ENCODE assay signal across 12 cellular contexts in genomic region chr6:164693934-164694333, GRCh38.
A peak's percentile ranks its signal among the peaks of the same experiment; 100 is the strongest.
DNase-seq lines count a peak whose midpoint lies in the region; ATAC-seq and TF ChIP-seq lines count a peak whose summit lies in the region.
"Had no signal": no experiment of that assay in that cellular context is flagged by ENCODE, and none has a peak within 500 bp of the region (broad histone marks: within the 10 kb centered on the region; RNA-seq: fewer than 3 reads in every experiment).

No MANE protein-coding gene starts in this region.

- peak overlapping the region; percentile 63 for H3K4me2 ChIP-seq in neural progenitor cell

- H3K27ac ChIP-seq in neural progenitor cell (peak overlapping the region; percentile 73), ovary (no peak overlapping the region)
- H3K27ac ChIP-seq: upper lobe of right lung had no signal

- H3K79me2 ChIP-seq in neural progenitor cell (ENCODE audit: low read depth), result no peaks in the 10 kb centered on the region

- intact Hi-C loops in activated naive CD4-positive, alpha-beta T cell treated with anti-CD3 and anti-CD28 coated beads for 36 hours (cut with micrococcal nuclease), result no loop called here
- intact Hi-C loops in ovary (cut with DNase I), result no loop called here

- DNase-seq in G401 (ENCODE audit: low spot score), result peak; percentile 51
- DNase-seq in NCI-H446 treated with DMSO at 0.1 percent for 48 hours (lab: John Stamatoyannopoulos, UW), result peak; percentile 14
- DNase-seq in fibroblast of the aortic adventitia (ENCODE audit: low read depth), result peak; percentile 1
- DNase-seq in neural progenitor cell (ENCODE audit: low spot score), result peak; percentile 28
- no peak for DNase-seq in activated naive CD4-positive, alpha-beta T cell treated with anti-CD3 and anti-CD28 coated beads for 36 hours
- DNase-seq in activated T-cell treated with anti-CD3 and anti-CD28 coated beads for 4 hours, result no peak
- DNase-seq in ovary, result no peak
- DNase-seq: activated CD4-positive, alpha-beta T cell treated with anti-CD3 and anti-CD28 coated beads, Interleukin-2, amount 50 U/mL, for 4 hours; mammary epithelial cell; stimulated activated naive B cell treated with anti-CD40 and anti-IgM and Interleukin-4, amounts not matched to agents 10 μg/mL and 1 μg/mL and 100 μg/mL, for 72 hours; upper lobe of right lung had no signal

- TF ChIP-seq EP300 in ovary (IDR thresholded peaks at IDR 0.05), result no peak

- no peaks in the 10 kb centered on the region for H3K27me3 Mint-ChIP-seq in neural progenitor cell (ENCODE audit: insufficient read depth, low read depth)
- H3K27me3 Mint-ChIP-seq in activated naive CD4-positive, alpha-beta T cell treated with anti-CD3 and anti-CD28 coated beads for 36 hours (ENCODE audit: low read depth), result no peaks in the 10 kb centered on the region
- H3K27me3 Mint-ChIP-seq: stimulated activated naive B cell treated with anti-CD40 and anti-IgM and Interleukin-4, amounts not matched to agents 10 μg/mL and 1 μg/mL and 100 μg/mL, for 72 hours had no signal

- no peaks in the 10 kb centered on the region for H3K27me3 ChIP-seq in neural progenitor cell
- H3K27me3 ChIP-seq in ovary, result no peaks in the 10 kb centered on the region
- H3K27me3 ChIP-seq: upper lobe of right lung had no signal

- no peak for ATAC-seq in GM21619 (IDR thresholded peaks at IDR 0.05; ENCODE audit: unreplicated experiment)
- ATAC-seq: stimulated activated naive B cell treated with anti-CD40 and anti-IgM and Interleukin-4, amounts not matched to agents 10 μg/mL and 1 μg/mL and 100 μg/mL, for 72 hours; upper lobe of right lung had no signal

- no peaks in the 10 kb centered on the region for H3K36me3 ChIP-seq in neural progenitor cell
- no peaks in the 10 kb centered on the region for H3K36me3 ChIP-seq in ovary
- H3K36me3 ChIP-seq: upper lobe of right lung had no signal

- H3K4me3 ChIP-seq in fibroblast of the aortic adventitia (ENCODE audit: low read depth, low read length) (no peak overlapping the region), neural progenitor cell (peak overlapping the region; percentile 19), ovary (no peak overlapping the region)
- H3K4me3 ChIP-seq: upper lobe of right lung had no signal

- H3F3A ChIP-seq in neural progenitor cell (ENCODE audit: low read depth), result peaks cover 27% of the 10 kb centered on the region

- 26 to 43% (median 38%) methylated on average over 4 of the region's 4 CpGs for WGBS in ovary, 3 donors

- peaks cover 11% of the 10 kb centered on the region for H3K9me3 Mint-ChIP-seq in neural progenitor cell
- peaks cover 7% of the 10 kb centered on the region for H3K9me3 Mint-ChIP-seq in activated naive CD4-positive, alpha-beta T cell treated with anti-CD3 and anti-CD28 coated beads for 36 hours

- H3K4me1 ChIP-seq in neural progenitor cell (peaks cover 27% of the 10 kb centered on the region), ovary (ENCODE audit: insufficient read depth) (no peaks in the 10 kb centered on the region)
- H3K4me1 ChIP-seq: upper lobe of right lung had no signal

- H3K9ac ChIP-seq in neural progenitor cell, result no peak overlapping the region

- TF ChIP-seq CTCF in fibroblast of the aortic adventitia (IDR thresholded peaks at IDR 0.05; ENCODE audit: insufficient read depth, low read length) (no peak), neural progenitor cell (IDR thresholded peaks at IDR 0.05) (no peak), ovary (IDR thresholded peaks at IDR 0.05) (no peak)

- H4K20me1 ChIP-seq in neural progenitor cell (ENCODE audit: low read depth), result no peaks in the 10 kb centered on the region

- no peak for TF ChIP-seq POLR2A in ovary (IDR thresholded peaks at IDR 0.05)

- no peak overlapping the region for H2AFZ ChIP-seq in neural progenitor cell (replicated peaks)

- CTCF ChIA-PET in activated naive CD4-positive, alpha-beta T cell treated with anti-CD3 and anti-CD28 coated beads for 36 hours (lab: Charles Lee), result no interaction called here

- H3K27ac Mint-ChIP-seq in neural progenitor cell, result peak overlapping the region; percentile 42
- no peak overlapping the region for H3K27ac Mint-ChIP-seq in activated naive CD4-positive, alpha-beta T cell treated with anti-CD3 and anti-CD28 coated beads for 36 hours
- H3K27ac Mint-ChIP-seq: stimulated activated naive B cell treated with anti-CD40 and anti-IgM and Interleukin-4, amounts not matched to agents 10 μg/mL and 1 μg/mL and 100 μg/mL, for 72 hours had no signal

- H3K4me1 Mint-ChIP-seq in neural progenitor cell, result peaks cover 33% of the 10 kb centered on the region
- no peaks in the 10 kb centered on the region for H3K4me1 Mint-ChIP-seq in activated naive CD4-positive, alpha-beta T cell treated with anti-CD3 and anti-CD28 coated beads for 36 hours (ENCODE audit: low read depth)
- H3K4me1 Mint-ChIP-seq: stimulated activated naive B cell treated with anti-CD40 and anti-IgM and Interleukin-4, amounts not matched to agents 10 μg/mL and 1 μg/mL and 100 μg/mL, for 72 hours had no signal

- peaks cover 6% of the 10 kb centered on the region for H3K36me3 Mint-ChIP-seq in neural progenitor cell
- no peaks in the 10 kb centered on the region for H3K36me3 Mint-ChIP-seq in activated naive CD4-positive, alpha-beta T cell treated with anti-CD3 and anti-CD28 coated beads for 36 hours (ENCODE audit: low read depth)
- H3K36me3 Mint-ChIP-seq: stimulated activated naive B cell treated with anti-CD40 and anti-IgM and Interleukin-4, amounts not matched to agents 10 μg/mL and 1 μg/mL and 100 μg/mL, for 72 hours had no signal

- no peaks in the 10 kb centered on the region for H3K9me3 ChIP-seq in neural progenitor cell (ENCODE audit: low read depth)
- H3K9me3 ChIP-seq in ovary, result no peaks in the 10 kb centered on the region
- H3K9me3 ChIP-seq: upper lobe of right lung had no signal

- in situ Hi-C loops in G401 (cut with HindIII; ENCODE audit: low sequenced_read_pairs), result no loop called here

- H3K4me3 Mint-ChIP-seq in neural progenitor cell, result peak overlapping the region; percentile 30
- H3K4me3 Mint-ChIP-seq in activated naive CD4-positive, alpha-beta T cell treated with anti-CD3 and anti-CD28 coated beads for 36 hours, result no peak overlapping the region
- H3K4me3 Mint-ChIP-seq: stimulated activated naive B cell treated with anti-CD40 and anti-IgM and Interleukin-4, amounts not matched to agents 10 μg/mL and 1 μg/mL and 100 μg/mL, for 72 hours had no signal

Comparison
In these comparisons a context has a peak if more than half of its experiments do, and no peak if none do; other contexts are left out.
1. DNase-seq: peak in G401 (single experiment), NCI-H446 treated with DMSO at 0.1 percent for 48 hours (single experiment), fibroblast of the aortic adventitia (single experiment) and neural progenitor cell (single experiment); none in activated naive CD4-positive, alpha-beta T cell treated with anti-CD3 and anti-CD28 coated beads for 36 hours (single experiment), activated T-cell treated with anti-CD3 and anti-CD28 coated beads for 4 hours (single experiment) and ovary (0 of 5).